16 cellular contexts compared by ENCODE assay signal in the genomic region with DNA sequence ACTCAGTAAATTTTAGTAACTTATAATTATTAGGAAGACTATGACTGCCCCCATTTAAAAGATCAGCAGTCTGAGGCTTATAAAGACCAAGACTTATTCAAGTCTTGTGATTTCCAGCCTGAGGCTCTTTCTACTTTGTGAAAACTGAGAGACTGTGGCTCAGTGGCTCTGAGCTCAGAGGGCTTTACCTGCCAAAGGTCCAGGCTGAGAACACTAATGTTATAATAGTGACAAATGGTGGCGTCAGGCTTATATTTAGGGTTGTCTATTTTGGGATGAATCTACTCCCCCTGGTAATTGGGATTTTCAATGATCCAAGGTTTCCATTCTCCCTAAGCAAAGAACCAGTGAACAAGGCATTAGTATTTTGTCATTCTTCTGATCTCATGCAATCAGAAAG. TPM values are rescaled to one million over a fixed set of nuclear protein-coding genes. Genes with fewer than 3 reads are reported as not detected.
A peak's percentile ranks its signal among the peaks of the same experiment; 100 is the strongest.
DNase-seq lines count a peak whose midpoint lies in the region; ATAC-seq and TF ChIP-seq lines count a peak whose summit lies in the region.
"Had no signal": no experiment of that assay in that cellular context is flagged by ENCODE, and none has a peak within 500 bp of the region (broad histone marks: within the 10 kb centered on the region; RNA-seq: fewer than 3 reads in every experiment).

No MANE protein-coding gene starts in this region.

- H3K27ac ChIP-seq in heart right ventricle (peak overlapping the region in 3 of 10 donors; percentile 3 to 61 (median 19)), Panc1 (ENCODE audit: low read length) (peak overlapping the region; percentile 55; the same call in 1 of the 2 replicates), ascending aorta (peak overlapping the region; percentile 14 to 68), gastrocnemius medialis (peak overlapping the region; percentile 91 to 94 (median 93)), osteoblast (ENCODE audit: low read depth, low read length) (no peak overlapping the region)
- H3K27ac ChIP-seq: GM23248 had no signal

- TF ChIP-seq CTCF in heart right ventricle (IDR thresholded peaks at IDR 0.05) (no peak), Panc1 (IDR thresholded peaks at IDR 0.05) (no peak), ascending aorta (IDR thresholded peaks at IDR 0.05) (no peak), gastrocnemius medialis (IDR thresholded peaks at IDR 0.05 in 4 of 5, conservative IDR thresholded peaks at IDR 0.05 in 1 of 5) (no peak), osteoblast (IDR thresholded peaks at IDR 0.05; ENCODE audit: extremely low read depth, low read depth, low read length) (no peak)

- in situ Hi-C loops in Panc1 (cut with HindIII; ENCODE audit: low pct_unique_long_range_greater_than_20kb, low sequenced_read_pairs) (no loop called here), gastrocnemius medialis (cut with MboI; ENCODE audit: low sequenced_read_pairs in 4 of 4) (no loop called here)

- POLR2A ChIA-PET in Panc1 (lab: Charles Lee), result no interaction called here

- 86 to 87% methylated on average over 1 of the region's 1 CpG for WGBS in heart right ventricle, 2 donors

- BruUV-seq in Panc1 (replicated peaks; lab: Mats Ljungman, UMichigan), result no TSS peak

- no peak overlapping the region for H3K4me2 ChIP-seq in osteoblast (ENCODE audit: insufficient read depth, low read length)

- CTCF ChIA-PET in Panc1 (lab: Charles Lee), result no interaction called here

- no peak overlapping the region for H2AFZ ChIP-seq in osteoblast (ENCODE audit: low read length)
- H2AFZ ChIP-seq: GM23248 had no signal

- ATAC-seq in heart right ventricle (peak in 6 of 8 donors; percentile 40 to 82 (median 65)), Right ventricle myocardium inferior (no peak), Panc1 (no peak), gastrocnemius medialis (peak; percentile 79 to 88)
- ATAC-seq: CD8-positive, alpha-beta T cell had no signal

- TF ChIP-seq POLR2A in gastrocnemius medialis (IDR thresholded peaks at IDR 0.05), result peak in 1 of 2 donors; percentile 40

- no peaks in the 10 kb centered on the region for H3K27me3 ChIP-seq in heart right ventricle
- no peaks in the 10 kb centered on the region for H3K27me3 ChIP-seq in Panc1 (ENCODE audit: control insufficient read depth, insufficient read depth, low read length)
- no peaks in the 10 kb centered on the region for H3K27me3 ChIP-seq in ascending aorta
- no peaks in the 10 kb centered on the region for H3K27me3 ChIP-seq in gastrocnemius medialis
- H3K27me3 ChIP-seq in osteoblast (ENCODE audit: insufficient read depth, low read length), result no peaks in the 10 kb centered on the region

- H3K4me1 ChIP-seq in heart right ventricle (peaks cover 0 to 35% (median 7%) of the 10 kb centered on the region in 9 donors), Panc1 (ENCODE audit: control insufficient read depth, insufficient read depth, low read length) (peaks cover 45% of the 10 kb centered on the region), ascending aorta (peaks cover 0 to 18% of the 10 kb centered on the region in 2 donors), gastrocnemius medialis (peaks cover 44 to 58% of the 10 kb centered on the region in 2 donors), osteoblast (ENCODE audit: insufficient read depth, low read length) (peaks cover 29% of the 10 kb centered on the region)

- DNase-seq in heart right ventricle (no peak), Right ventricle myocardium inferior (ENCODE audit: missing footprints) (no peak), Panc1 (ENCODE audit: low read depth, low spot score) (no peak), ascending aorta (ENCODE audit: low spot score in 2 of 2) (no peak), gastrocnemius medialis (peak; percentile 58 to 76), NAMALWA (ENCODE audit: low spot score) (no peak), osteoblast (ENCODE audit: insufficient read length, low spot score, missing footprints) (no peak)
- DNase-seq: C1 segment of cervical spinal cord; Caco-2; CD4-positive, CD25-positive, alpha-beta regulatory T cell; CD8-positive, alpha-beta T cell; DMS153; DND-41; GM23248; H7; HCEC 1CT had no signal

- intact Hi-C loops in heart right ventricle (cut with DNase I), result no loop called here
- intact Hi-C loops in Right ventricle myocardium inferior (cut with DNase I), result no loop called here
- intact Hi-C loops in Panc1 (cut with micrococcal nuclease; ENCODE audit: unreplicated experiment), result no loop called here
- intact Hi-C loops in ascending aorta (cut with DNase I), result loop anchor here (5.0 kb wide), 1 partner anchor 56 kb away; a partner anchor contains a TSS
- intact Hi-C loops in gastrocnemius medialis (cut with DNase I; ENCODE audit: low total_unique reads), result loop anchor here (2.0 to 10.0 kb wide), 3 partner anchors 51 to 317 kb away; a partner anchor contains a TSS

- no peaks in the 10 kb centered on the region for H4K20me1 ChIP-seq in osteoblast (ENCODE audit: insufficient read depth, low read length)

- H3K4me3 ChIP-seq in heart right ventricle (no peak overlapping the region), Panc1 (ENCODE audit: low read depth in 2 of 2, low read length in 2 of 2) (no peak overlapping the region), ascending aorta (no peak overlapping the region), gastrocnemius medialis (no peak overlapping the region), osteoblast (ENCODE audit: insufficient read depth, low read length) (no peak overlapping the region)
- H3K4me3 ChIP-seq: GM23248 had no signal

- H3K9me3 ChIP-seq in heart right ventricle (no peaks in the 10 kb centered on the region), Panc1 (ENCODE audit: control insufficient read depth, insufficient read depth, low read depth, low read length) (no peaks in the 10 kb centered on the region), ascending aorta (no peaks in the 10 kb centered on the region), gastrocnemius medialis (no peaks in the 10 kb centered on the region), osteoblast (ENCODE audit: low read depth, low read length) (no peaks in the 10 kb centered on the region)
- H3K9me3 ChIP-seq: Caco-2 had no signal

- no peaks in the 10 kb centered on the region for H3K79me2 ChIP-seq in osteoblast (ENCODE audit: insufficient read depth, low read length)

- H3K36me3 ChIP-seq in heart right ventricle, result no peaks in the 10 kb centered on the region
- H3K36me3 ChIP-seq in Panc1 (ENCODE audit: control insufficient read depth, insufficient read depth, low read length), result no peaks in the 10 kb centered on the region
- no peaks in the 10 kb centered on the region for H3K36me3 ChIP-seq in ascending aorta
- no peaks in the 10 kb centered on the region for H3K36me3 ChIP-seq in gastrocnemius medialis
- H3K36me3 ChIP-seq in osteoblast (ENCODE audit: insufficient read depth, low read length), result no peaks in the 10 kb centered on the region

RNA-seq across cellular contexts. Expression of a gene that starts 42.6 kb away (rescaled TPM):
- total RNA-seq in heart right ventricle, result 10 to 100 TPM; 52.9 to 81.4 (median 63.9) TPM
- 10 to 100 TPM; 12.4 to 27.4 TPM for polyA plus RNA-seq in heart right ventricle
- 66.1 TPM for total RNA-seq in Right ventricle myocardium inferior
- total RNA-seq in Panc1 (2021; ENCODE audit: unreplicated experiment), result 54.4 TPM
- 15.4 TPM for polyA plus RNA-seq in Panc1 (2012; ENCODE audit: insufficient read length)
- total RNA-seq in ascending aorta, result 44.6 TPM
- total RNA-seq in gastrocnemius medialis, result 100 to 1,000 TPM in 1 of 4 donors, 10 to 100 TPM in 3; 44.8 to 121 (median 71.0) TPM
- total RNA-seq in osteoblast, result 79.9 and 82.2 TPM in 2 replicates

RNA-seq across cellular contexts. Expression of a gene that starts 55.2 kb away (rescaled TPM):
- total RNA-seq in heart right ventricle (10 to 100 TPM; 32.5 to 77.9 (median 55.6) TPM), Right ventricle myocardium inferior (45.1 TPM), Panc1 (2021; ENCODE audit: unreplicated experiment) (85.5 TPM), ascending aorta (101 TPM), gastrocnemius medialis (100 to 1,000 TPM in 3 of 4 donors, 10 to 100 TPM in 1; 65.8 to 206 (median 136) TPM), osteoblast (87.9 and 96.4 TPM in 2 replicates)
- 10 to 100 TPM; 42.9 to 82.9 TPM for polyA plus RNA-seq in heart right ventricle
- polyA plus RNA-seq in Panc1 (2012; ENCODE audit: insufficient read length), result 63.5 TPM

Comparison
In these comparisons a context has a peak if more than half of its experiments do, and no peak if none do; other contexts are left out.
1. ATAC-seq: peak in heart right ventricle (6 of 8) and gastrocnemius medialis (2 of 2); none in Right ventricle myocardium inferior (single experiment) and Panc1 (single experiment).
2. DNase-seq: peak in gastrocnemius medialis (2 of 2); none in heart right ventricle (0 of 2), Right ventricle myocardium inferior (single experiment), Panc1 (single experiment), ascending aorta (0 of 2), NAMALWA (single experiment) and osteoblast (single experiment).
3. intact Hi-C loops: an anchor here in ascending aorta (5.0 kb wide) and gastrocnemius medialis (2.0 to 10.0 kb wide); none called in heart right ventricle, Right ventricle myocardium inferior and Panc1.